Comparison of ENCODE assay signal across 11 cellular contexts in the genomic region with DNA sequence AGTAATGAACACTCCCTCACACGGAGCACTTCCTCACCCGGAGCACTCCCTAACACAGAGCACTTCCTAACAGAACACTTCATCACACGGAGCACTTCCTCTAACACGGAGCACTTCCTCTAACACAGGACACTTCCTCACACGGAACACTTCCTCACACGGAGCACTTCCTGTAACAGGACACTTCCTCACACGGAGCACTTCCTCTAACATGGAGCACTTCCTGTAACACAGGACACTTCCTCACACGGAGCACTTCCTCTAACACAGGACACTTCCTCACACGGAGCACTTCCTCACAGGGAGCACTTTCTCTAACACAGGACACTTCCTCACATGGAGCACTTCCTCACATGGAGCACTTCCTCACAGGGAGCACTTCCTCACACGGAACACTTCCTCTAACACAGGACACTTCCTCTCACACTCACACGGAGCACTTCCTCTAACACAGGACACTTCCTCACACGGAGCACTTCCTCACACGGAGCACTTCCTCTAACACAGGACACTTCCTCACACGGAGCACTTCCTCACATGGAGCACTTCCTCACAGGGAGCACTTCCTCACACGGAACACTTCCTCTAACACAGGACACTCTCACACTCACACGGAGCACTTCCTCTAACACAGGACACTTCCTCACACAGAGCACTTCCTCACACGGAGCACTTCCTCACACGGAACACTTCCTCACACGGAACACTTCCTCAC. TPM values are rescaled to one million over a fixed set of nuclear protein-coding genes. Genes with fewer than 3 reads are reported as not detected.
"Had no signal": no experiment of that assay in that cellular context is flagged by ENCODE, and none has a peak within 500 bp of the region (broad histone marks: within the 10 kb centered on the region; RNA-seq: fewer than 3 reads in every experiment).

No MANE protein-coding gene starts in this region.

RNA-seq across cellular contexts. Expression of gene PRRT1B, which starts 29.6 kb away (rescaled TPM):
- total RNA-seq: activated CD4-positive, alpha-beta T cell treated with anti-CD3 and anti-CD28 coated beads for 36 hours; activated CD4-positive, alpha-beta T cell treated with anti-CD3 and anti-CD28 coated beads, Interleukin-2, amount 10 ng/mL, durations not matched to agents 7 days and 5 days; activated CD8-positive, alpha-beta T cell treated with anti-CD3 and anti-CD28 coated beads, Interleukin-2, amount 10 ng/mL, durations not matched to agents 7 days and 5 days; activated naive CD8-positive, alpha-beta T cell treated with anti-CD3 and anti-CD28 coated beads, Interleukin-2, amount 10 ng/mL, durations not matched to agents 7 days and 5 days; activated T-helper 2 cell treated with anti-CD3 and anti-CD28 coated beads, Interferon-gamma antibody, Interleukin-2, Interleukin-4, amounts not matched to agents 10 μg/mL and 5 μg/mL and 100 μg/mL, durations not matched to agents 14 hours and 24 hours and 36 hours; ascending aorta; cardiac septum; MCF 10A; Right ventricle myocardium superior; T-helper 1 cell treated with Interleukin-12 subunit alpha and Interleukin-12 subunit beta and Interleukin-4 antibody, amounts not matched to agents 30 ng/mL and 1 ng/mL, for 36 hours; T-helper 2 cell treated with Interferon-gamma antibody and Interleukin-4, amounts not matched to agents 100 ng/mL and 5 ng/mL, for 36 hours had no signal
